8 cellular contexts compared by ENCODE assay signal in the genomic region with DNA sequence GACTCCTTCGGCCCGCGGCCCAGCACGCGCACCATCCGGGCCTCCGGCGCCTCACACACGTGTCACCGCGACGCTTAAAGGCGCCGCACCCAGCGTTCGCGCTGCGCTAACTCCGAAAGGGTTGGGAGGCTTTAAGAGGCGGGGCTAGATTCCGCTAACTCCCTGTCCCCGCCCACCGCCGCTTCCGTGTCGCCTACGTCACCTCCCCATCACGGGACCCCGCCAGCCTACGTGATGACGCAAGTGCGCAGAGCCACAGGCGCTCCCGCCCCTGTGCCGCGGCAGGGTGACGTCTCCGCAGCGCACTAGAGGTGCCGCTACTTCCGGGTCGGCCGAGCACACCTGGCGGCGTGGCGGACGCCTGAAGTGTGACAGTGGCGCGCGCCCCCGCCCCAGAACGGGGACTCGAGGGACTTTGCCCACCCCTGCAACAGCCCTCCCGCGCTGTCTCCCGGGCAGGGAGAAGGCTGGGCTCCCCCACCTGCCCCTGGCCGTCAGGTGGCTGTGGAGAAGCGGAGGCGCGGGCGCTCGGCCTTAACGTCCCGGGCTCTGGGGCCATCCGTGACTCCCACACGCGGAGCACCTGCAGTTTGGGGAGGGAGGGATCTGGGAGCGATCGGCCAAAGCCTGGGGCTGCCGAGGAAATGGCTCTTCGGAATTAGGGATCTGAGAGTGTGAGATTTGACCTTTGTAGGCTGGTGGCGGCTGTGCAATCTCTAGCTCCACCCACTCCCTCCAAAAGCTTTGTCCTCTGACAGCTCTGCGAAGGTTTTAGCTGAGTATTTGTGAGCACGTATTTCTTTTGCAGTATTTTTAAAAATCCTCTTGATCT. TPM values are rescaled to one million over a fixed set of nuclear protein-coding genes. Genes with fewer than 3 reads are reported as not detected.
DNase-seq lines count a peak whose midpoint lies in the region; ATAC-seq and TF ChIP-seq lines count a peak whose summit lies in the region.

A gene (minus strand): TSS at position 35 of the 832 bp plus-strand sequence. CDS start 4,451 bp downstream, outside the sequence.

- H3K9me3 ChIP-seq in parathyroid adenoma (ENCODE audit: control insufficient read depth, low read length) (no peaks in the 10 kb centered on the region), tibial nerve (no peaks in the 10 kb centered on the region)

- peak within 1 kb of the TSS; percentile 90 for H2AFZ ChIP-seq in parathyroid adenoma

- intact Hi-C loops in Right ventricle myocardium superior (cut with DNase I): no loop called here

- no peaks in the 10 kb centered on the region for H3K9me3 Mint-ChIP-seq in activated naive CD8-positive, alpha-beta T cell treated with anti-CD3 and anti-CD28 coated beads, Interleukin-2, amount 50 U/mL, for 24 hours

- DNase-seq in GM12865 (ENCODE audit: low read depth): peak; percentile 100
- peak; percentile 95 for DNase-seq in NCI-H1417 treated with DMSO at 0.1 percent for 48 hours (lab: John Stamatoyannopoulos, UW)
- peak; percentile 98 for DNase-seq in SW480 (ENCODE audit: low spot score)
- DNase-seq in activated naive CD8-positive, alpha-beta T cell treated with anti-CD3 and anti-CD28 coated beads, Interleukin-2, amount 50 U/mL, for 24 hours: peak; percentile 100
- DNase-seq in Right ventricle myocardium superior: peak; percentile 100
- DNase-seq in tibial nerve (ENCODE audit: low spot score in 2 of 2): peak; percentile 99 to 100

- H3K4me1 Mint-ChIP-seq in activated naive CD8-positive, alpha-beta T cell treated with anti-CD3 and anti-CD28 coated beads, Interleukin-2, amount 50 U/mL, for 24 hours: peaks cover 37% of the 10 kb centered on the region

- H3K27me3 ChIP-seq in parathyroid adenoma (ENCODE audit: control insufficient read depth, insufficient read depth, low read length) (no peaks in the 10 kb centered on the region), tibial nerve (no peaks in the 10 kb centered on the region)

- no peaks in the 10 kb centered on the region for H3K36me3 ChIP-seq in parathyroid adenoma (ENCODE audit: control insufficient read depth, insufficient read depth, low read length)
- H3K36me3 ChIP-seq in tibial nerve: peaks cover 0 to 21% (median 8%) of the 10 kb centered on the region in 3 donors

- H3K4me3 ChIP-seq in GM12865 (ENCODE audit: low read depth, low read length) (peak within 1 kb of the TSS; percentile 95), parathyroid adenoma (ENCODE audit: low read depth, low read length) (peak within 1 kb of the TSS; percentile 92), tibial nerve (peak within 1 kb of the TSS; percentile 71 to 100 (median 86))

- H3K9ac ChIP-seq in parathyroid adenoma: peak within 1 kb of the TSS; percentile 89

- H3K4me2 ChIP-seq in parathyroid adenoma (ENCODE audit: low read length): peak within 1 kb of the TSS; percentile 92

- no peak for TF ChIP-seq CTCF in GM12865 (IDR thresholded peaks at IDR 0.05; ENCODE audit: insufficient read depth, low read depth, low read length, missing control alignments)
- no peak for TF ChIP-seq CTCF in parathyroid adenoma (IDR thresholded peaks at IDR 0.05)
- peak in 3 of 5 experiments; percentile 2 to 72 (median 54) for TF ChIP-seq CTCF in tibial nerve (IDR thresholded peaks at IDR 0.05)

- H3K27ac Mint-ChIP-seq in activated naive CD8-positive, alpha-beta T cell treated with anti-CD3 and anti-CD28 coated beads, Interleukin-2, amount 50 U/mL, for 24 hours: peak within 1 kb of the TSS; percentile 94

- ATAC-seq in HG02763 (IDR thresholded peaks at IDR 0.05; ENCODE audit: unreplicated experiment): peak; percentile 89
- peak; percentile 91 for ATAC-seq in activated naive CD8-positive, alpha-beta T cell treated with anti-CD3 and anti-CD28 coated beads, Interleukin-2, amount 50 U/mL, for 24 hours
- peak; percentile 97 for ATAC-seq in Right ventricle myocardium superior (ENCODE audit: poor library complexity)

- TF ChIP-seq EP300 in tibial nerve (IDR thresholded peaks at IDR 0.05): peak; percentile 100

- H3K79me2 ChIP-seq in parathyroid adenoma: peaks cover 31% of the 10 kb centered on the region

- peak; percentile 95 to 96 for TF ChIP-seq POLR2A in tibial nerve (IDR thresholded peaks at IDR 0.05)

- peaks cover 32% of the 10 kb centered on the region for H3K36me3 Mint-ChIP-seq in activated naive CD8-positive, alpha-beta T cell treated with anti-CD3 and anti-CD28 coated beads, Interleukin-2, amount 50 U/mL, for 24 hours (ENCODE audit: low read depth)

- peak within 1 kb of the TSS; percentile 93 for H3K27ac ChIP-seq in parathyroid adenoma
- H3K27ac ChIP-seq in tibial nerve: peak within 1 kb of the TSS; percentile 99

- WGBS in tibial nerve, 2 donors: 0% methylated on average over 43 to 47 of the region's 74 CpGs

- no peaks in the 10 kb centered on the region for H3K27me3 Mint-ChIP-seq in activated naive CD8-positive, alpha-beta T cell treated with anti-CD3 and anti-CD28 coated beads, Interleukin-2, amount 50 U/mL, for 24 hours

- H3K4me1 ChIP-seq in parathyroid adenoma: peaks cover 10% of the 10 kb centered on the region
- peaks cover 0 to 48% (median 13%) of the 10 kb centered on the region in 4 donors for H3K4me1 ChIP-seq in tibial nerve

- peak within 1 kb of the TSS; percentile 95 for H3K4me3 Mint-ChIP-seq in activated naive CD8-positive, alpha-beta T cell treated with anti-CD3 and anti-CD28 coated beads, Interleukin-2, amount 50 U/mL, for 24 hours

RNA-seq across cellular contexts. Expression of the gene that starts here (rescaled TPM):
- total RNA-seq in Right ventricle myocardium superior (17.8 TPM), tibial nerve (10 to 100 TPM; 50.9 to 64.9 (median 59.9) TPM)

Comparison
In these comparisons a context has a peak if more than half of its experiments do, and no peak if none do; other contexts are left out.
1. Peak in every context shown above with its lines: DNase-seq, ATAC-seq, H3K4me3 ChIP-seq and H3K27ac ChIP-seq.
2. CTCF ChIP-seq: peak in tibial nerve (3 of 5); none in GM12865 (single experiment) and parathyroid adenoma (single experiment).